In genomic region chr7:65812281-65812680, GRCh38 we compare ENCODE assay signal across 17 cellular contexts.
"Had no signal": no experiment of that assay in that cellular context is flagged by ENCODE, and none has a peak within 500 bp of the region (broad histone marks: within the 10 kb centered on the region; RNA-seq: fewer than 3 reads in every experiment).

No MANE protein-coding gene starts in this region.

- ATAC-seq: activated CD8-positive, alpha-beta memory T cell treated with anti-CD3 and anti-CD28 coated beads, Interleukin-2, amount 10 ng/mL, durations not matched to agents 7 days and 5 days; activated naive CD8-positive, alpha-beta T cell treated with anti-CD3 and anti-CD28 coated beads, Interleukin-2, amount 50 U/mL, for 24 hours; body of pancreas; left colon; sciatic nerve; stimulated activated effector memory CD8-positive, alpha-beta T cell treated with anti-CD3 and anti-CD28 coated beads, Interleukin-12 subunit alpha, Interleukin-12 subunit beta, amount 100 ng/mL, for 72 hours had no signal

- DNase-seq: activated CD4-positive, alpha-beta memory T cell treated with anti-CD3 and anti-CD28 coated beads for 36 hours; activated CD4-positive, alpha-beta T cell treated with anti-CD3 and anti-CD28 coated beads for 1 hour; activated CD8-positive, alpha-beta memory T cell treated with anti-CD3 and anti-CD28 coated beads, Interleukin-2, amount 10 ng/mL, durations not matched to agents 7 days and 5 days; activated naive CD4-positive, alpha-beta T cell treated with anti-CD3 and anti-CD28 coated beads for 36 hours; activated naive CD8-positive, alpha-beta T cell treated with anti-CD3 and anti-CD28 coated beads, Interleukin-2, amount 50 U/mL, for 24 hours; activated T-cell treated with anti-CD3 and anti-CD28 coated beads, Interleukin-2, amount 50 U/mL, for 1 hour; body of pancreas; effector CD8-positive, alpha-beta T cell; left colon; ovary; stimulated activated CD4-positive, alpha-beta T cell treated with anti-CD3 and anti-CD28 coated beads, Interleukin-12 subunit alpha, Interleukin-12 subunit beta, amount 100 ng/mL, for 4 hours; T-helper 1 cell had no signal

- H3K4me3 ChIP-seq: body of pancreas, lung, neural progenitor cell, ovary, thoracic aorta had no signal
